9 cellular contexts compared by ENCODE assay signal in the genomic region with DNA sequence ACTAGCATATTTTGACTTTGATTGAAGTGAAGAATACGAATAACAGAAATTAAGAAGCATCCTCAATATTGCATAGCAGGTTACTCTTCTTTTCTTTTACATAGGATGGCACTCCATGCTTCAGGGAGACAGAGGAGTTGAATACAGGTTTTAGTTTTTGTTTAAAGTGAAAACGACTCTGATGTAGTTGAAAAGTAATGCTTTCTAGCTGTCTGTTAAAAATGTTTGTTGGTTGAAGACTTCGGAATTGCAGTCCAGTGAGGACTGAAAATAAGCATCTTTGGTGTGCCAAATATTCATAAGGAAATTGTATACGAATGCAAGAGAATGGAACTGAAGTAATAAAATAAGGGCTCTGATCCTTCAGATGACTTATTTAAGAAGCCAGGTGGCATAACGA. TPM values are rescaled to one million over a fixed set of nuclear protein-coding genes. Genes with fewer than 3 reads are reported as not detected.
DNase-seq lines count a peak whose midpoint lies in the region; ATAC-seq and TF ChIP-seq lines count a peak whose summit lies in the region.
"Had no signal": no experiment of that assay in that cellular context is flagged by ENCODE, and none has a peak within 500 bp of the region (broad histone marks: within the 10 kb centered on the region; RNA-seq: fewer than 3 reads in every experiment).

No MANE protein-coding gene starts in this region.

- H3K4me1 Mint-ChIP-seq in chondrocyte (ENCODE audit: low read depth) (peaks cover 13% of the 10 kb centered on the region), natural killer cell (peaks cover 13 to 14% of the 10 kb centered on the region in 2 donors)

- POLR2A ChIA-PET in AG04450 (lab: Yijun Ruan, JAX), result no interaction called here

- H3K4me3 ChIP-seq in AG04450 (ENCODE audit: low read depth, low read length), result peak overlapping the region; percentile 56; the same call in 1 of the 2 replicates
- peak overlapping the region; percentile 63 for H3K4me3 ChIP-seq in Jurkat, Clone E6-1 (ENCODE audit: low read length)

- intact Hi-C loops in natural killer cell (cut with micrococcal nuclease), result no loop called here

- peak overlapping the region; percentile 62 for H3K4me3 Mint-ChIP-seq in chondrocyte (ENCODE audit: unreplicated experiment)
- peak overlapping the region; percentile 78 for H3K4me3 Mint-ChIP-seq in natural killer cell

- no peak for TF ChIP-seq CTCF in AG04450 (IDR thresholded peaks at IDR 0.05; ENCODE audit: low read depth, low read length)
- no peak for TF ChIP-seq CTCF in chondrocyte (IDR thresholded peaks at IDR 0.05)
- TF ChIP-seq CTCF in natural killer cell (IDR thresholded peaks at IDR 0.05), result no peak

- H3K27me3 Mint-ChIP-seq in chondrocyte (ENCODE audit: low read depth), result peaks cover 53% of the 10 kb centered on the region
- H3K27me3 Mint-ChIP-seq in natural killer cell (ENCODE audit: low read depth in 2 of 2), result peaks cover 40 to 49% of the 10 kb centered on the region in 2 donors

- CTCF ChIA-PET in AG04450 (lab: Charles Lee), result no interaction called here

- H3K27ac ChIP-seq in AG04450 (ENCODE audit: low read depth, low read length), result no peak overlapping the region

- ATAC-seq in natural killer cell (no peak), GM18861 (IDR thresholded peaks at IDR 0.05; ENCODE audit: unreplicated experiment) (no peak), GM19467 (IDR thresholded peaks at IDR 0.05; ENCODE audit: unreplicated experiment) (no peak)

- DNase-seq in AG04450 (ENCODE audit: low read depth, low spot score), result no peak
- DNase-seq in Jurkat, Clone E6-1 (ENCODE audit: low read depth, low spot score), result no peak
- DNase-seq in chondrocyte (ENCODE audit: low spot score), result no peak
- DNase-seq in natural killer cell, result no peak
- no peak for DNase-seq in HK-2 (ENCODE audit: unreplicated experiment)
- DNase-seq in cerebellar cortex (ENCODE audit: low spot score), result no peak

- peaks cover 4% of the 10 kb centered on the region for H3K36me3 Mint-ChIP-seq in chondrocyte (ENCODE audit: low read depth)
- no peaks in the 10 kb centered on the region for H3K36me3 Mint-ChIP-seq in natural killer cell

- H3K27me3 ChIP-seq in AG04450 (ENCODE audit: control insufficient read depth, insufficient read depth, low read length), result peaks cover 33% of the 10 kb centered on the region

- H3K9me3 Mint-ChIP-seq in chondrocyte (ENCODE audit: low read depth) (no peaks in the 10 kb centered on the region), natural killer cell (no peaks in the 10 kb centered on the region)

- no peaks in the 10 kb centered on the region for H3K9me3 ChIP-seq in AG04450 (ENCODE audit: control insufficient read depth, insufficient read depth, low read length)

- H3K27ac Mint-ChIP-seq in chondrocyte (ENCODE audit: unreplicated experiment) (no peak overlapping the region), natural killer cell (no peak overlapping the region)

RNA-seq across cellular contexts. Expression of a gene that starts 0.6 kb away (rescaled TPM):
- polyA plus RNA-seq in AG04450 (2011; rRNA removed), result not detected in 2 replicates
- polyA minus RNA-seq in AG04450 (2011; rRNA and poly(A)+ RNA removed), result not detected in 2 replicates
- 5.3 TPM for polyA plus RNA-seq in Jurkat, Clone E6-1 (2012; ENCODE audit: insufficient read depth, insufficient read length)
- total RNA-seq in chondrocyte, result 0.02 TPM in 1 of 3 replicates, not detected in the others
- under 1 TPM; 0.05 to 0.53 (median 0.18) TPM for total RNA-seq in natural killer cell
- total RNA-seq: pulmonary artery endothelial cell had no signal
